In the genomic region with DNA sequence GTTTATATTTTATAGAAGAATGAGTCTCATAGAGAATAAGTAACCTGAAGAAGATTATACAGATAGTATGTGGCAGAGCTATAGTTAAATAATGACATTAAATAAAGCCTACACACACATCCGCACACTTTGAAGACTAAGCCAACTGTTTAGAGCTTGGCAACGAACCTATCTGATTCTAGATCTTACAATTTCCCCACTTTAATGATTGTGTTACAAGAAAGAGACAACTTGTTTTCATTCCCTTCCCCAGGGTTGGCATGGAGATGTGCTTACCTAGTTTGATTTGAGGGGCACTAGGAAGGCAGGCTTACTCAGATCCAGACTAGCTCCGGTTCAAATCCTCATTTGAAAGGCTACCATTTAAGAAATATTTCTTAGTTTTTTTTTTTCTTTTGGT, we compare ENCODE assay signal across 25 cellular contexts.
DNase-seq lines count a peak whose midpoint lies in the region; ATAC-seq, FAIRE-seq and TF ChIP-seq lines count a peak whose summit lies in the region.
"Had no signal": no experiment of that assay in that cellular context is flagged by ENCODE, and none has a peak within 500 bp of the region (broad histone marks: within the 10 kb centered on the region; RNA-seq: fewer than 3 reads in every experiment).

No MANE protein-coding gene starts in this region.

- CTCF ChIA-PET in SK-N-SH (lab: Yijun Ruan, JAX), result no interaction called here

- H3K9me3 ChIP-seq in SK-N-SH, result no peaks in the 10 kb centered on the region
- no peaks in the 10 kb centered on the region for H3K9me3 ChIP-seq in keratinocyte (ENCODE audit: control insufficient read depth, low read depth, low read length)
- H3K9me3 ChIP-seq in parathyroid adenoma (ENCODE audit: control insufficient read depth, low read length), result no peaks in the 10 kb centered on the region
- H3K9me3 ChIP-seq in psoas muscle, result no peaks in the 10 kb centered on the region
- H3K9me3 ChIP-seq: Caco-2, SJSA1 had no signal

- POLR2A ChIA-PET in SK-N-SH (lab: Yijun Ruan, JAX), result no interaction called here

- no peak overlapping the region for H3K27ac ChIP-seq in SK-N-SH (ENCODE audit: low read depth in 2 of 2, low read length in 1 of 2)
- H3K27ac ChIP-seq in keratinocyte (ENCODE audit: control insufficient read depth, insufficient read depth, low read length), result no peak overlapping the region
- no peak overlapping the region for H3K27ac ChIP-seq in parathyroid adenoma
- no peak overlapping the region for H3K27ac ChIP-seq in psoas muscle
- H3K27ac ChIP-seq: C4-2B, KMS-11, SJSA1 had no signal

- H3K4me3 ChIP-seq in SK-N-SH (ENCODE audit: low read depth in 2 of 2, low read length in 1 of 2) (no peak overlapping the region), keratinocyte (ENCODE audit: control insufficient read depth in 2 of 3, extremely low read depth in 1 of 3, insufficient read depth in 2 of 3, low read depth in 1 of 3, low read length in 3 of 3) (no peak overlapping the region), parathyroid adenoma (ENCODE audit: low read depth, low read length) (no peak overlapping the region), psoas muscle (no peak overlapping the region)
- H3K4me3 ChIP-seq: SJSA1 had no signal

- H4K20me1 ChIP-seq in SK-N-SH (ENCODE audit: insufficient read depth) (no peaks in the 10 kb centered on the region), keratinocyte (ENCODE audit: control insufficient read depth, extremely low read depth, insufficient read depth, low read length) (no peaks in the 10 kb centered on the region)

- FAIRE-seq in keratinocyte (lab: Jason Lieb, UNC), result no peak
- no peak for FAIRE-seq in GM12892 (lab: Jason Lieb, UNC)
- FAIRE-seq: GM12891 had no signal

- no peak for TF ChIP-seq RAD21 in SK-N-SH (IDR thresholded peaks at IDR 0.05; ENCODE audit: low read length)

- H3K36me3 ChIP-seq in SK-N-SH (replicated peaks in 1 of 2; ENCODE audit: control insufficient read depth in 1 of 2, insufficient read depth in 2 of 2, low read length in 1 of 2), result no peaks in the 10 kb centered on the region
- no peaks in the 10 kb centered on the region for H3K36me3 ChIP-seq in keratinocyte (ENCODE audit: control insufficient read depth in 2 of 2, extremely low read depth in 1 of 2, insufficient read depth in 2 of 2, low read length in 2 of 2)
- no peaks in the 10 kb centered on the region for H3K36me3 ChIP-seq in parathyroid adenoma (ENCODE audit: control insufficient read depth, insufficient read depth, low read length)
- no peaks in the 10 kb centered on the region for H3K36me3 ChIP-seq in psoas muscle (ENCODE audit: insufficient read depth in 1 of 2, low read depth in 1 of 2)
- H3K36me3 ChIP-seq: SJSA1 had no signal

- H2AFZ ChIP-seq in SK-N-SH (ENCODE audit: low read depth) (no peak overlapping the region), keratinocyte (ENCODE audit: control insufficient read depth, low read length) (peak overlapping the region; percentile 52), parathyroid adenoma (no peak overlapping the region)

- H3K79me2 ChIP-seq in SK-N-SH (ENCODE audit: insufficient read depth) (no peaks in the 10 kb centered on the region), keratinocyte (ENCODE audit: control insufficient read depth, insufficient read depth, low read length) (no peaks in the 10 kb centered on the region), parathyroid adenoma (no peaks in the 10 kb centered on the region)

- peak; percentile 61 for DNase-seq in HT-29 (ENCODE audit: low spot score)
- no peak for DNase-seq in SK-N-SH
- no peak for DNase-seq in keratinocyte (ENCODE audit: low read depth, low spot score)
- DNase-seq in psoas muscle, result no peak
- no peak for DNase-seq in GM12892 (ENCODE audit: insufficient read length)
- no peak for DNase-seq in GM20000 (ENCODE audit: low spot score)
- DNase-seq: Caco-2; CD8-positive, alpha-beta T cell; DMS79 treated with DMSO at 0.1 percent for 48 hours; GF-D8; NCI-H1092 treated with DMSO at 0.1 percent for 48 hours; NCI-H1436; NCI-H187; NCI-H2081 treated with DMSO at 0.1 percent for 48 hours; NCI-H2171; NCI-H524 treated with DMSO at 0.1 percent for 48 hours; NCI-H774; Right ventricle myocardium superior; RPMI8226 had no signal

- dilution Hi-C loops in keratinocyte (cut with MboI; ENCODE audit: extremely low pct_ligation_motif_present, low sequenced_read_pairs), result no loop called here

- H3F3A ChIP-seq in SK-N-SH (replicated peaks; ENCODE audit: insufficient read depth), result no peaks in the 10 kb centered on the region

- intact Hi-C loops in psoas muscle (cut with DNase I), result no loop called here

- no peak for ATAC-seq in psoas muscle
- ATAC-seq: CD8-positive, alpha-beta T cell; HCT116 had no signal

- H3K27me3 ChIP-seq in SK-N-SH (ENCODE audit: insufficient read depth) (no peaks in the 10 kb centered on the region), keratinocyte (ENCODE audit: control insufficient read depth, extremely low read depth, insufficient read depth, low read length) (no peaks in the 10 kb centered on the region), parathyroid adenoma (ENCODE audit: control insufficient read depth, insufficient read depth, low read length) (no peaks in the 10 kb centered on the region), psoas muscle (ENCODE audit: insufficient read depth in 3 of 3, low read length in 2 of 3) (no peaks in the 10 kb centered on the region)
- H3K27me3 ChIP-seq: SJSA1 had no signal

- H3K4me2 ChIP-seq in SK-N-SH, result no peak overlapping the region
- H3K4me2 ChIP-seq in keratinocyte (ENCODE audit: control insufficient read depth, extremely low read depth, insufficient read depth, low read depth, low read length), result no peak overlapping the region
- H3K4me2 ChIP-seq in parathyroid adenoma (ENCODE audit: low read length), result peak overlapping the region; percentile 32
- H3K4me2 ChIP-seq: KMS-11 had no signal

- no peaks in the 10 kb centered on the region for H3K9me1 ChIP-seq in keratinocyte (ENCODE audit: control insufficient read depth, extremely low read depth, insufficient read depth, low read length)

- TF ChIP-seq POLR2A in GM12892 (IDR thresholded peaks at IDR 0.05; ENCODE audit: low read depth, low read length), result no peak

- H3K9ac ChIP-seq in SK-N-SH (no peak overlapping the region), keratinocyte (ENCODE audit: control insufficient read depth, extremely low read depth, insufficient read depth, low read length) (no peak overlapping the region), parathyroid adenoma (no peak overlapping the region)
- H3K9ac ChIP-seq: KMS-11 had no signal

- H3K9me2 ChIP-seq in SK-N-SH, result no peaks in the 10 kb centered on the region

- H3K4me1 ChIP-seq in SK-N-SH (ENCODE audit: control insufficient read depth in 1 of 2, insufficient read depth in 2 of 2, low read depth in 1 of 2, low read length in 1 of 2) (no peaks in the 10 kb centered on the region; a peak in 2 of 4 replicates), keratinocyte (ENCODE audit: control insufficient read depth, extremely low read depth, insufficient read depth, low read length) (peaks cover 3% of the 10 kb centered on the region), parathyroid adenoma (peaks cover 11% of the 10 kb centered on the region), psoas muscle (no peaks in the 10 kb centered on the region)
- H3K4me1 ChIP-seq: Caco-2, SJSA1 had no signal

- 67% methylated on average over 3 of the region's 3 CpGs for WGBS in SK-N-SH (ENCODE audit: low lambda C conversion rate)
- 64 to 74% (median 70%) methylated on average over 3 of the region's 3 CpGs for WGBS in psoas muscle, 3 donors

- TF ChIP-seq CTCF in SK-N-SH (IDR thresholded peaks at IDR 0.05) (no peak), keratinocyte (optimal IDR thresholded peaks at IDR 0.05 in 1 of 3, IDR thresholded peaks at IDR 0.05 in 1 of 3, conservative IDR thresholded peaks at IDR 0.05 in 1 of 3; ENCODE audit: extremely low read depth in 1 of 3, insufficient read depth in 2 of 3, low read length in 3 of 3) (no peak), parathyroid adenoma (IDR thresholded peaks at IDR 0.05) (no peak), psoas muscle (IDR thresholded peaks at IDR 0.05) (no peak), GM20000 (IDR thresholded peaks at IDR 0.05; ENCODE audit: extremely low read depth, missing control alignments) (no peak)

- TF ChIP-seq EP300 in SK-N-SH (IDR thresholded peaks at IDR 0.05; ENCODE audit: borderline replicate concordance in 1 of 2, low read depth in 1 of 2, low read length in 1 of 2), result no peak

TF ChIP-seq in SK-N-SH, 30 proteins besides CTCF, POLR2A, EP300 and RAD21:
- TF ChIP-seq TCF12 (IDR thresholded peaks at IDR 0.05) (0 out of 2 replicates have a peak, but pooled peaks have one; percentile 5), RCOR1 (IDR thresholded peaks at IDR 0.05; ENCODE audit: low read length) (no peak), NRF1 (IDR thresholded peaks at IDR 0.05; ENCODE audit: low read depth, low read length) (no peak), EZH2phosphoT487 (IDR thresholded peaks at IDR 0.05; ENCODE audit: borderline replicate concordance, low read depth) (no peak)
